18 cellular contexts compared by ENCODE assay signal in genomic region chr18:14970027-14970426, GRCh38.
DNase-seq lines count a peak whose midpoint lies in the region; ATAC-seq, FAIRE-seq and TF ChIP-seq lines count a peak whose summit lies in the region.
"Had no signal": no experiment of that assay in that cellular context is flagged by ENCODE, and none has a peak within 500 bp of the region (broad histone marks: within the 10 kb centered on the region; RNA-seq: fewer than 3 reads in every experiment).

No MANE protein-coding gene starts in this region.

- in situ Hi-C loops in GM13976 (cut with MboI; ENCODE audit: low sequenced_read_pairs, unreplicated experiment), result no loop called here

- H3K27ac Mint-ChIP-seq in CD4-positive, alpha-beta memory T cell, result no peak overlapping the region
- H3K27ac Mint-ChIP-seq in activated naive CD4-positive, alpha-beta T cell treated with anti-CD3 and anti-CD28 coated beads for 36 hours, result no peak overlapping the region
- H3K27ac Mint-ChIP-seq: activated naive CD4-positive, alpha-beta T cell treated with anti-CD3 and anti-CD28 coated beads, Interleukin-2, amount 10 ng/mL, durations not matched to agents 7 days and 5 days had no signal

- H3K36me3 Mint-ChIP-seq in CD4-positive, alpha-beta memory T cell, result no peaks in the 10 kb centered on the region
- no peaks in the 10 kb centered on the region for H3K36me3 Mint-ChIP-seq in activated naive CD4-positive, alpha-beta T cell treated with anti-CD3 and anti-CD28 coated beads for 36 hours (ENCODE audit: low read depth)
- H3K36me3 Mint-ChIP-seq: activated naive CD4-positive, alpha-beta T cell treated with anti-CD3 and anti-CD28 coated beads, Interleukin-2, amount 10 ng/mL, durations not matched to agents 7 days and 5 days had no signal

- intact Hi-C loops in CD4-positive, alpha-beta memory T cell (cut with micrococcal nuclease), result no loop called here
- intact Hi-C loops in activated naive CD4-positive, alpha-beta T cell treated with anti-CD3 and anti-CD28 coated beads for 36 hours (cut with micrococcal nuclease), result no loop called here

- H3K27ac ChIP-seq in lung (ENCODE audit: low read depth in 1 of 2, low read length in 1 of 2), result no peak overlapping the region
- H3K27ac ChIP-seq in CD4-positive, alpha-beta memory T cell (ENCODE audit: low read depth, low read length), result no peak overlapping the region

- H3K36me3 ChIP-seq in adipocyte (ENCODE audit: control insufficient read depth, insufficient read depth, low read length, severe bottlenecking), result no peaks in the 10 kb centered on the region
- H3K36me3 ChIP-seq in lung (ENCODE audit: control insufficient read depth in 2 of 2, insufficient read depth in 2 of 2, low read length in 2 of 2), result no peaks in the 10 kb centered on the region
- no peaks in the 10 kb centered on the region for H3K36me3 ChIP-seq in CD4-positive, alpha-beta memory T cell (ENCODE audit: insufficient read depth, low read length)

- peak; percentile 82 for FAIRE-seq in HTR-8/SVneo (lab: Jason Lieb, UNC)

- no peak overlapping the region for H3K4me3 Mint-ChIP-seq in CD4-positive, alpha-beta memory T cell
- no peak overlapping the region for H3K4me3 Mint-ChIP-seq in activated naive CD4-positive, alpha-beta T cell treated with anti-CD3 and anti-CD28 coated beads for 36 hours
- H3K4me3 Mint-ChIP-seq: activated naive CD4-positive, alpha-beta T cell treated with anti-CD3 and anti-CD28 coated beads, Interleukin-2, amount 10 ng/mL, durations not matched to agents 7 days and 5 days had no signal

- H3K4me1 Mint-ChIP-seq in CD4-positive, alpha-beta memory T cell, result no peaks in the 10 kb centered on the region
- H3K4me1 Mint-ChIP-seq in activated naive CD4-positive, alpha-beta T cell treated with anti-CD3 and anti-CD28 coated beads for 36 hours (ENCODE audit: low read depth), result no peaks in the 10 kb centered on the region
- H3K4me1 Mint-ChIP-seq: activated naive CD4-positive, alpha-beta T cell treated with anti-CD3 and anti-CD28 coated beads, Interleukin-2, amount 10 ng/mL, durations not matched to agents 7 days and 5 days had no signal

- CTCF ChIA-PET in CD4-positive, alpha-beta memory T cell (lab: Charles Lee; ENCODE audit: partially characterized antibody), result no interaction called here
- CTCF ChIA-PET in activated naive CD4-positive, alpha-beta T cell treated with anti-CD3 and anti-CD28 coated beads for 36 hours (lab: Charles Lee), result no interaction called here

- ATAC-seq in lung (ENCODE audit: insufficient read depth, low FRiP score), result no peak
- ATAC-seq in GM18861 (IDR thresholded peaks at IDR 0.05; ENCODE audit: unreplicated experiment), result no peak
- ATAC-seq: sciatic nerve had no signal

- no peaks in the 10 kb centered on the region for H3K9me3 ChIP-seq in adipocyte (ENCODE audit: control insufficient read depth, low read length)
- peaks cover 0 to 3% of the 10 kb centered on the region in 2 donors for H3K9me3 ChIP-seq in lung (ENCODE audit: control insufficient read depth in 2 of 2, insufficient read depth in 1 of 2, low read length in 1 of 2)
- no peaks in the 10 kb centered on the region for H3K9me3 ChIP-seq in CD4-positive, alpha-beta memory T cell (ENCODE audit: control insufficient read depth in 1 of 2, low read length in 2 of 2)

- no peak overlapping the region for H3K9ac ChIP-seq in adipocyte (ENCODE audit: low read length)

- peaks cover 0 to 3% (median 0%) of the 10 kb centered on the region in 8 donors for H3K9me3 Mint-ChIP-seq in CD4-positive, alpha-beta memory T cell
- H3K9me3 Mint-ChIP-seq in activated naive CD4-positive, alpha-beta T cell treated with anti-CD3 and anti-CD28 coated beads for 36 hours, result no peaks in the 10 kb centered on the region
- H3K9me3 Mint-ChIP-seq: activated naive CD4-positive, alpha-beta T cell treated with anti-CD3 and anti-CD28 coated beads, Interleukin-2, amount 10 ng/mL, durations not matched to agents 7 days and 5 days had no signal

- DNase-seq in AG09319 (ENCODE audit: extremely low read depth, low read depth) (peak; percentile 34), HTR-8/SVneo (ENCODE audit: insufficient read length, low spot score) (peak; percentile 32), adipocyte (ENCODE audit: low read depth) (peak; percentile 0), lung (ENCODE audit: low spot score) (peak; percentile 15), GM13976 (ENCODE audit: low spot score) (no peak)
- no peak for DNase-seq in CD4-positive, alpha-beta memory T cell
- DNase-seq in activated naive CD4-positive, alpha-beta T cell treated with anti-CD3 and anti-CD28 coated beads for 36 hours, result no peak
- DNase-seq: activated CD4-positive, alpha-beta T cell treated with anti-CD3 and anti-CD28 coated beads, Interleukin-2, amount 50 U/mL, for 4 hours; activated naive CD4-positive, alpha-beta T cell treated with anti-CD3 and anti-CD28 coated beads, Interleukin-2, amount 10 ng/mL, durations not matched to agents 7 days and 5 days; activated T-cell treated with anti-CD3 and anti-CD28 coated beads for 4 hours; COR-L47; cortex of kidney; glutamatergic neuron; NCI-H1417; NCI-H774; RPMI8226 had no signal

- no peaks in the 10 kb centered on the region for H3K27me3 ChIP-seq in adipocyte (replicated peaks; ENCODE audit: control insufficient read depth, insufficient read depth, low read length)
- no peaks in the 10 kb centered on the region for H3K27me3 ChIP-seq in lung (ENCODE audit: control insufficient read depth, insufficient read depth)
- H3K27me3 ChIP-seq in CD4-positive, alpha-beta memory T cell (ENCODE audit: insufficient read depth, low read length), result no peaks in the 10 kb centered on the region

- H3K4me3 ChIP-seq in adipocyte (ENCODE audit: low read length) (no peak overlapping the region), lung (no peak overlapping the region)
- H3K4me3 ChIP-seq in CD4-positive, alpha-beta memory T cell (ENCODE audit: low read length in 2 of 2), result no peak overlapping the region

- H3K4me1 ChIP-seq in adipocyte (ENCODE audit: control insufficient read depth, insufficient read depth, low read length) (peaks cover 17% of the 10 kb centered on the region), lung (ENCODE audit: control insufficient read depth in 2 of 2, insufficient read depth in 2 of 2, low read length in 2 of 2) (peaks cover 0 to 1% of the 10 kb centered on the region in 2 donors)
- H3K4me1 ChIP-seq in CD4-positive, alpha-beta memory T cell (ENCODE audit: insufficient read depth, low read length), result no peaks in the 10 kb centered on the region

- peaks cover 0 to 1% of the 10 kb centered on the region in 2 donors for H3K27me3 Mint-ChIP-seq in CD4-positive, alpha-beta memory T cell
- no peaks in the 10 kb centered on the region for H3K27me3 Mint-ChIP-seq in activated naive CD4-positive, alpha-beta T cell treated with anti-CD3 and anti-CD28 coated beads for 36 hours (ENCODE audit: low read depth)
- H3K27me3 Mint-ChIP-seq: activated naive CD4-positive, alpha-beta T cell treated with anti-CD3 and anti-CD28 coated beads, Interleukin-2, amount 10 ng/mL, durations not matched to agents 7 days and 5 days had no signal

- POLR2A ChIA-PET in CD4-positive, alpha-beta memory T cell (lab: Charles Lee; ENCODE audit: partially characterized antibody), result no interaction called here

- 76 to 85% methylated on average over 5 of the region's 5 CpGs for WGBS in lung, 2 donors

- TF ChIP-seq CTCF in AG09319 (IDR thresholded peaks at IDR 0.05; ENCODE audit: low read depth, low read length) (no peak), lung (IDR thresholded peaks at IDR 0.05; ENCODE audit: control extremely low read depth, extremely low read depth) (no peak), GM13976 (IDR thresholded peaks at IDR 0.05; ENCODE audit: borderline replicate concordance, control extremely low read depth, extremely low read depth, insufficient read depth, missing control alignments) (no peak)

Comparison
In these comparisons a context has a peak if more than half of its experiments do, and no peak if none do; other contexts are left out.
1. DNase-seq: peak in AG09319 (single experiment), HTR-8/SVneo (single experiment), adipocyte (single experiment) and lung (single experiment); none in CD4-positive, alpha-beta memory T cell (0 of 5), GM13976 (single experiment) and activated naive CD4-positive, alpha-beta T cell treated with anti-CD3 and anti-CD28 coated beads for 36 hours (single experiment).